ENCODE assay signal across 8 cellular contexts in genomic region chr11:128496684-128497056, GRCh38.
DNase-seq lines count a peak whose midpoint lies in the region; ATAC-seq and TF ChIP-seq lines count a peak whose summit lies in the region.

No MANE protein-coding gene starts in this region.

- peak overlapping the region; percentile 89 for H3K27ac ChIP-seq in CD4-positive, alpha-beta memory T cell (ENCODE audit: low read depth, low read length)
- H3K27ac ChIP-seq in adrenal gland (peak overlapping the region in 4 of 5 donors; percentile 25 to 75 (median 54)), muscle layer of duodenum (ENCODE audit: low read length) (peak overlapping the region; percentile 3)

- no peak for TF ChIP-seq POLR2A in adrenal gland (IDR thresholded peaks at IDR 0.05)

- TF ChIP-seq CTCF in adrenal gland (IDR thresholded peaks at IDR 0.05) = no peak

- no peaks in the 10 kb centered on the region for H3K9me3 Mint-ChIP-seq in CD4-positive, alpha-beta memory T cell

- H3K36me3 Mint-ChIP-seq in CD4-positive, alpha-beta memory T cell = peaks cover 83 to 92% of the 10 kb centered on the region in 2 donors

- peak overlapping the region; percentile 82 to 99 (median 97) for H3K27ac Mint-ChIP-seq in CD4-positive, alpha-beta memory T cell

- CTCF ChIA-PET in CD4-positive, alpha-beta memory T cell (lab: Charles Lee; ENCODE audit: partially characterized antibody) = interaction anchor here (0.6 to 6.5 kb wide), 6 partner anchors 9 to 173 kb away, joined by 3 to 44 read pairs (median 6); no protein-coding TSS in a partner anchor

- intact Hi-C loops in CD4-positive, alpha-beta memory T cell (cut with micrococcal nuclease) = no loop called here
- intact Hi-C loops in adrenal gland (cut with DNase I) = no loop called here

- no peaks in the 10 kb centered on the region for H3K9me3 ChIP-seq in CD4-positive, alpha-beta memory T cell (ENCODE audit: control insufficient read depth in 1 of 2, low read length in 2 of 2)
- H3K9me3 ChIP-seq in adrenal gland (replicated peaks in 1 of 3) (no peaks in the 10 kb centered on the region), muscle layer of duodenum (ENCODE audit: control insufficient read depth in 1 of 2, low read length in 2 of 2) (no peaks in the 10 kb centered on the region)

- H3K4me3 Mint-ChIP-seq in CD4-positive, alpha-beta memory T cell = peak overlapping the region; percentile 78 to 97 (median 88)

- H3K4me1 ChIP-seq in CD4-positive, alpha-beta memory T cell (ENCODE audit: insufficient read depth, low read length) = peaks cover 99% of the 10 kb centered on the region
- peaks cover 36 to 70% of the 10 kb centered on the region in 2 donors for H3K4me1 ChIP-seq in adrenal gland (replicated peaks in 1 of 2)
- H3K4me1 ChIP-seq in muscle layer of duodenum (ENCODE audit: control insufficient read depth in 1 of 2, insufficient read depth in 2 of 2, low read length in 2 of 2) = peaks cover 14 to 50% of the 10 kb centered on the region in 2 donors

- no peaks in the 10 kb centered on the region for H3K27me3 ChIP-seq in CD4-positive, alpha-beta memory T cell (ENCODE audit: insufficient read depth, low read length)
- H3K27me3 ChIP-seq in adrenal gland (no peaks in the 10 kb centered on the region), muscle layer of duodenum (ENCODE audit: low read depth, low read length) (no peaks in the 10 kb centered on the region)

- ATAC-seq in HG03439 (IDR thresholded peaks at IDR 0.05; ENCODE audit: unreplicated experiment) = peak; percentile 27

- POLR2A ChIA-PET in CD4-positive, alpha-beta memory T cell (lab: Charles Lee; ENCODE audit: partially characterized antibody) = interaction anchor here (0.9 to 34.5 kb wide), 10 partner anchors 9 to 202 kb away, joined by 3 to 1488 read pairs (median 689); no protein-coding TSS in a partner anchor

- DNase-seq in CD4-positive, alpha-beta memory T cell = no peak
- DNase-seq in adrenal gland (peak in 3 of 7 donors; percentile 31 to 50 (median 47)), NCI-H1048 (lab: John Stamatoyannopoulos, UW) (no peak), GM19238 (ENCODE audit: insufficient read length, low spot score) (no peak), GDM1 (lab: John Stamatoyannopoulos, UW) (no peak), NCI-H524 (lab: John Stamatoyannopoulos, UW) (no peak)

- H3K36me3 ChIP-seq in CD4-positive, alpha-beta memory T cell (ENCODE audit: insufficient read depth, low read length) = peaks cover 27% of the 10 kb centered on the region
- H3K36me3 ChIP-seq in adrenal gland (replicated peaks in 1 of 2) (no peaks in the 10 kb centered on the region), muscle layer of duodenum (ENCODE audit: control insufficient read depth in 1 of 2, insufficient read depth in 2 of 2, low read length in 2 of 2) (peaks cover 0 to 14% of the 10 kb centered on the region in 2 donors)

- H3K4me1 Mint-ChIP-seq in CD4-positive, alpha-beta memory T cell = peaks cover 90 to 100% (median 95%) of the 10 kb centered on the region in 4 donors

- WGBS in adrenal gland, 4 donors = 37 to 76% (median 44%) methylated on average over 4 of the region's 4 CpGs

- peak overlapping the region; percentile 5 to 47 for H3K4me3 ChIP-seq in CD4-positive, alpha-beta memory T cell (ENCODE audit: low read length in 2 of 2)
- H3K4me3 ChIP-seq in adrenal gland = no peak overlapping the region
- H3K4me3 ChIP-seq in muscle layer of duodenum (ENCODE audit: low read depth in 1 of 2, low read length in 2 of 2) = peak overlapping the region in 1 of 2 donors; percentile 31

- H3K27me3 Mint-ChIP-seq in CD4-positive, alpha-beta memory T cell = no peaks in the 10 kb centered on the region

Comparison
In these comparisons a context has a peak if more than half of its experiments do, and no peak if none do; other contexts are left out.
1. H3K27ac ChIP-seq: peak in every context shown above with its lines; median percentile 89 in CD4-positive, alpha-beta memory T cell; 54 in adrenal gland; 3 in muscle layer of duodenum.
2. H3K4me3 ChIP-seq: peak in CD4-positive, alpha-beta memory T cell (2 of 2); none in adrenal gland (0 of 4).